In genomic region chr17:81681672-81682071, GRCh38 we compare ENCODE assay signal across 1 cellular context.
TF ChIP-seq lines count a peak whose summit lies in the region.

No MANE protein-coding gene starts in this region.

TF ChIP-seq in GM23338, 12 proteins besides CTCF, POLR2A, EP300 and RAD21 (continued from another document):
- TF ChIP-seq ZNF462 (CRISPR knock-in tag; IDR thresholded peaks at IDR 0.05): no peak
